25 cellular contexts compared by ENCODE assay signal in genomic region chr15:33569036-33569435, GRCh38.
A peak's percentile ranks its signal among the peaks of the same experiment; 100 is the strongest.
DNase-seq lines count a peak whose midpoint lies in the region; ATAC-seq, FAIRE-seq and TF ChIP-seq lines count a peak whose summit lies in the region.
"Had no signal": no experiment of that assay in that cellular context is flagged by ENCODE, and none has a peak within 500 bp of the region (broad histone marks: within the 10 kb centered on the region; RNA-seq: fewer than 3 reads in every experiment).

No MANE protein-coding gene starts in this region.

- H3K14ac ChIP-seq in IMR-90 (replicated peaks; ENCODE audit: low read depth, low read length) = no peak overlapping the region

- no peak for DNase-seq in A549 (ENCODE audit: low read depth in 1 of 2, low spot score in 1 of 2)
- DNase-seq in IMR-90 = no peak
- DNase-seq in caudate nucleus (lab: John Stamatoyannopoulos, UW) = no peak
- DNase-seq in NCI-H748 (lab: John Stamatoyannopoulos, UW; ENCODE audit: unreplicated experiment) = no peak
- DNase-seq in RKO (ENCODE audit: low spot score) = no peak
- DNase-seq: 8988T; AML-193; Caco-2; Calu3; CD4-positive, alpha-beta T cell; CD8-positive, alpha-beta T cell; DMS 273 treated with DMSO at 0.1 percent for 48 hours; DMS153; DMS53; DMS79; DND-41; EL; GDM1 had no signal

- no peak overlapping the region for H3K27ac ChIP-seq in A549
- no peak overlapping the region for H3K27ac ChIP-seq in IMR-90 (ENCODE audit: insufficient read depth, low read length)
- H3K27ac ChIP-seq in caudate nucleus (ENCODE audit: low read depth, low read length) = peak overlapping the region; percentile 24
- H3K27ac ChIP-seq: BLaER1 treated with 17β-estradiol and CSF1 and Interleukin-3, amounts not matched to agents 10 nM and 100 nM; C4-2B had no signal

- H3K4me1 ChIP-seq in A549 (no peaks in the 10 kb centered on the region), IMR-90 (ENCODE audit: control insufficient read depth, insufficient read depth, low read length) (no peaks in the 10 kb centered on the region)
- H3K4me1 ChIP-seq: BLaER1 treated with 17β-estradiol and CSF1 and Interleukin-3, amounts not matched to agents 10 nM and 100 nM; Caco-2 had no signal

- no peak overlapping the region for H3K18ac ChIP-seq in IMR-90 (ENCODE audit: low read depth, low read length)

- H3K4ac ChIP-seq in IMR-90 (ENCODE audit: low read depth, low read length) = no peak overlapping the region

- H3K27me3 ChIP-seq in IMR-90 (ENCODE audit: control insufficient read depth, insufficient read depth, low read length) = no peaks in the 10 kb centered on the region
- H3K27me3 ChIP-seq: BLaER1 treated with 17β-estradiol and CSF1 and Interleukin-3, amounts not matched to agents 10 nM and 100 nM had no signal

- no peak overlapping the region for H4K91ac ChIP-seq in IMR-90 (ENCODE audit: insufficient read depth, low read depth, low read length)

- H3K9ac ChIP-seq in IMR-90 (ENCODE audit: low read depth, low read length) = no peak overlapping the region
- H3K9ac ChIP-seq: BLaER1 treated with 17β-estradiol and CSF1 and Interleukin-3, amounts not matched to agents 10 nM and 100 nM had no signal

- no TSS peak for BruUV-seq in IMR-90 (replicated peaks; lab: Mats Ljungman, UMichigan)

- no peak overlapping the region for H2AK9ac ChIP-seq in IMR-90 (replicated peaks; ENCODE audit: low read depth, low read length, poor library complexity)

- H3K4me2 ChIP-seq in A549 (no peak overlapping the region), IMR-90 (ENCODE audit: low read depth, low read length) (no peak overlapping the region)
- H3K4me2 ChIP-seq: BLaER1 treated with 17β-estradiol and CSF1 and Interleukin-3, amounts not matched to agents 10 nM and 100 nM had no signal

- H4K8ac ChIP-seq in IMR-90 (ENCODE audit: low read depth in 2 of 2, low read length in 2 of 2) = no peak overlapping the region

- ATAC-seq in A549 (no peak), IMR-90 (ENCODE audit: low read depth) (no peak), HG02763 (IDR thresholded peaks at IDR 0.05; ENCODE audit: unreplicated experiment) (no peak)
- ATAC-seq: CD8-positive, alpha-beta T cell; GM12878 had no signal

- H2BK15ac ChIP-seq in IMR-90 (ENCODE audit: low read depth, low read length) = no peak overlapping the region

- dilution Hi-C loops in IMR-90 (cut with HindIII; ENCODE audit: low sequenced_read_pairs, unreplicated experiment) = no loop called here

- H4K5ac ChIP-seq in IMR-90 (ENCODE audit: low read depth, low read length) = no peak overlapping the region

- WGBS in A549 (ENCODE audit: missing lambda C conversion rate) = 0% methylated on average over 1 of the region's 1 CpG
- WGBS in IMR-90 (ENCODE audit: extremely low coverage in 2 of 2, insufficient read length in 1 of 2), 2 experiments = no CpG with 5 or more reads among the region's 1 CpG

- peaks cover 8% of the 10 kb centered on the region; the same call in 2 of the 3 replicates for H3K9me3 ChIP-seq in A549
- H3K9me3 ChIP-seq in IMR-90 (ENCODE audit: control insufficient read depth, insufficient read depth, low read length) = no peaks in the 10 kb centered on the region
- H3K9me3 ChIP-seq: Caco-2 had no signal

- H3K23ac ChIP-seq in IMR-90 (ENCODE audit: low read depth, low read length) = no peak overlapping the region

- no peak overlapping the region for H2BK120ac ChIP-seq in IMR-90 (ENCODE audit: low read depth, low read length)

- no peaks in the 10 kb centered on the region for H3K9me1 ChIP-seq in IMR-90 (ENCODE audit: insufficient read depth, low read length)

- POLR2A ChIA-PET in A549 (lab: Yijun Ruan, JAX) = no interaction called here
- POLR2A ChIA-PET in IMR-90 (lab: Charles Lee; ENCODE audit: unreplicated experiment) = no interaction called here

- H4K20me1 ChIP-seq in IMR-90 (ENCODE audit: insufficient read depth, low read length) = no peaks in the 10 kb centered on the region
- H4K20me1 ChIP-seq: BLaER1 treated with 17β-estradiol and CSF1 and Interleukin-3, amounts not matched to agents 10 nM and 100 nM had no signal

- no peak overlapping the region for H2BK5ac ChIP-seq in IMR-90 (ENCODE audit: low read depth, low read length, poor library complexity, severe bottlenecking)

- H3K4me3 ChIP-seq in A549 (no peak overlapping the region), IMR-90 (ENCODE audit: insufficient read depth, low read depth, low read length) (no peak overlapping the region)
- H3K4me3 ChIP-seq: BLaER1 treated with 17β-estradiol and CSF1 and Interleukin-3, amounts not matched to agents 10 nM and 100 nM; GM12878 had no signal

- no peaks in the 10 kb centered on the region for H3K79me1 ChIP-seq in IMR-90 (ENCODE audit: low read depth in 1 of 2, low read length in 2 of 2)

- FAIRE-seq in A549 (lab: Jason Lieb, UNC) = no peak
- FAIRE-seq: A204.1, GM12878, GM12892, GM18507 had no signal

- no peak overlapping the region for H3K56ac ChIP-seq in IMR-90 (ENCODE audit: extremely low read depth, insufficient read depth, low read length)

- TF ChIP-seq CTCF in A549 (IDR thresholded peaks at IDR 0.05) (no peak), IMR-90 (conservative IDR thresholded peaks at IDR 0.05; ENCODE audit: low read depth, low read length) (no peak)

- in situ Hi-C loops in IMR-90 (cut with MboI; ENCODE audit: low sequenced_read_pairs) = no loop called here

- no peak overlapping the region for H2BK20ac ChIP-seq in IMR-90 (ENCODE audit: low read depth, low read length)

- no peak overlapping the region for H2AFZ ChIP-seq in IMR-90 (replicated peaks; ENCODE audit: low read length, poor library complexity)

- TF ChIP-seq POLR2A in A549 (IDR thresholded peaks at IDR 0.05; ENCODE audit: low read length) (no peak), IMR-90 (IDR thresholded peaks at IDR 0.05; ENCODE audit: low read depth, low read length) (no peak)

- CTCF ChIA-PET in A549 (lab: Yijun Ruan, JAX) = no interaction called here
- CTCF ChIA-PET in IMR-90 (lab: Yijun Ruan, JAX) = no interaction called here

- intact Hi-C loops in IMR-90 (cut with micrococcal nuclease) = no loop called here

- no peak overlapping the region for H2AK5ac ChIP-seq in IMR-90 (ENCODE audit: low read depth, low read length)

- no peak for TF ChIP-seq RAD21 in A549 (conservative IDR thresholded peaks at IDR 0.05 in 1 of 2, IDR thresholded peaks at IDR 0.05 in 1 of 2)
- TF ChIP-seq RAD21 in IMR-90 (IDR thresholded peaks at IDR 0.05; ENCODE audit: low read length) = no peak

- H3K36me3 ChIP-seq in IMR-90 (ENCODE audit: control insufficient read depth, insufficient read depth, low read length) = no peaks in the 10 kb centered on the region
- H3K36me3 ChIP-seq: BLaER1 treated with 17β-estradiol and CSF1 and Interleukin-3, amounts not matched to agents 10 nM and 100 nM had no signal

- TF ChIP-seq EP300 in A549 (IDR thresholded peaks at IDR 0.05) = no peak

TF ChIP-seq in A549, 52 proteins besides CTCF, POLR2A, EP300 and RAD21:
- TF ChIP-seq HOXA7 (CRISPR knock-in tag; IDR thresholded peaks at IDR 0.05) (no peak), HEYL (CRISPR knock-in tag; IDR thresholded peaks at IDR 0.05) (no peak), MAFK (IDR thresholded peaks at IDR 0.05; ENCODE audit: partially characterized antibody) (peak; percentile 90), NFE2L2 (conservative IDR thresholded peaks at IDR 0.05; ENCODE audit: low read length) (peak; percentile 52; the same call in 1 of the 2 replicates), GATA3 (IDR thresholded peaks at IDR 0.05; ENCODE audit: borderline replicate concordance) (no peak)

TF ChIP-seq in IMR-90, 13 proteins besides CTCF, POLR2A, EP300 and RAD21:
- TF ChIP-seq MAFK (IDR thresholded peaks at IDR 0.05; ENCODE audit: low read depth, low read length) (peak; percentile 63), CHD1 (IDR thresholded peaks at IDR 0.05; ENCODE audit: low read depth, low read length) (no peak), NFE2L2 (IDR thresholded peaks at IDR 0.05; ENCODE audit: low read depth, low read length) (peak; percentile 64)
